ENCODE assay signal across 8 cellular contexts in the genomic region with DNA sequence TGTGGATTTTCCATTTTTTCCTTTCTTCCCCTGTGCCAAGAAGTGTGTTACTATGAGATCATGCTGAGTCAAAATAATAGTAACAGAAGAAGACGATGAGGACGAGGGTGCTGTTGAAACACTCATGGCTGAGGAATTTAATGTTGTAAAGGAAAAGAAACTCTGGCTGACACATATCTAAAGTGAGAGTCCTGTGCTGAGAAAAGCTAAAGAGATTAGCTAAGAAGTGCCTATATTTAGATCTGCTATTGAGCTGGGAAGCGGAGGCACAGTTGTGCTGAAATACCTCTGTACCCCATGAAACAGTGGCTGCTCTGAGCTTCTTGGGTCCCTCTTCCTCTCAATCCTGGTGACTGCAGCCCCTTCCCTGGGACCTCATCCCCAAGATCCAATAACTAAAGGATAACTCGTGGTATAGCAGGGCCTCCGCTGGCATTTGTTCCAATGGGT. TPM values are rescaled to one million over a fixed set of nuclear protein-coding genes. Genes with fewer than 3 reads are reported as not detected.
DNase-seq lines count a peak whose midpoint lies in the region; TF ChIP-seq lines count a peak whose summit lies in the region.

No MANE protein-coding gene starts in this region.

- H3K9ac ChIP-seq in BLaER1 treated with 17β-estradiol and CSF1 and Interleukin-3, amounts not matched to agents 10 nM and 100 nM = peak overlapping the region in 2 of 11 experiments; percentile 56 to 71; a peak in 2 of 22 replicates
- H3K9ac ChIP-seq in duodenal mucosa (ENCODE audit: low read depth in 1 of 2, low read length in 2 of 2) = peak overlapping the region in 1 of 2 donors; percentile 8

- H3K36me3 ChIP-seq in BLaER1 treated with 17β-estradiol and CSF1 and Interleukin-3, amounts not matched to agents 10 nM and 100 nM = no peaks in the 10 kb centered on the region
- H3K36me3 ChIP-seq in duodenal mucosa (ENCODE audit: control insufficient read depth in 1 of 2, insufficient read depth in 2 of 2, low read length in 2 of 2) = no peaks in the 10 kb centered on the region

- peaks cover 0 to 12% (median 0%) of the 10 kb centered on the region in 11 experiments; a peak in 6 of 22 replicates for H4K20me1 ChIP-seq in BLaER1 treated with 17β-estradiol and CSF1 and Interleukin-3, amounts not matched to agents 10 nM and 100 nM

- H3K4me3 ChIP-seq in BLaER1 treated with 17β-estradiol and CSF1 and Interleukin-3, amounts not matched to agents 10 nM and 100 nM = no peak overlapping the region
- H3K4me3 ChIP-seq in duodenal mucosa (ENCODE audit: low read depth in 1 of 2, low read length in 2 of 2) (no peak overlapping the region), skeletal muscle cell (ENCODE audit: low read depth, low read length) (no peak overlapping the region)

- no peaks in the 10 kb centered on the region for H3K9me3 ChIP-seq in BLaER1 treated with 17β-estradiol and CSF1 and Interleukin-3, amounts not matched to agents 10 nM and 100 nM (replicated peaks in 1 of 11)
- no peaks in the 10 kb centered on the region for H3K9me3 ChIP-seq in duodenal mucosa (ENCODE audit: control insufficient read depth in 1 of 2, low read length in 2 of 2)

- H3K27me3 ChIP-seq in BLaER1 treated with 17β-estradiol and CSF1 and Interleukin-3, amounts not matched to agents 10 nM and 100 nM = peaks cover 0 to 41% (median 13%) of the 10 kb centered on the region in 11 experiments; a peak in 11 of 22 replicates
- H3K27me3 ChIP-seq in duodenal mucosa (ENCODE audit: control insufficient read depth in 1 of 2, insufficient read depth in 2 of 2, low read length in 2 of 2) = no peaks in the 10 kb centered on the region

- no peak for TF ChIP-seq CTCF in GM20000 (IDR thresholded peaks at IDR 0.05; ENCODE audit: extremely low read depth, missing control alignments)

- peak; percentile 65 for DNase-seq in GM20000 (ENCODE audit: low spot score)
- DNase-seq in NCI-H226 = peak; percentile 93
- peak; percentile 77 for DNase-seq in skeletal muscle cell (ENCODE audit: low read depth)
- DNase-seq in cerebellum (ENCODE audit: low spot score) = no peak
- no peak for DNase-seq in NCI-H146 (lab: John Stamatoyannopoulos, UW)
- DNase-seq in iPS-NIHi11 (ENCODE audit: low spot score) = no peak

- H3K4me2 ChIP-seq in BLaER1 treated with 17β-estradiol and CSF1 and Interleukin-3, amounts not matched to agents 10 nM and 100 nM = peak overlapping the region; percentile 79 to 92 (median 87)

- H3K4me1 ChIP-seq in BLaER1 treated with 17β-estradiol and CSF1 and Interleukin-3, amounts not matched to agents 10 nM and 100 nM = peaks cover 42 to 70% (median 48%) of the 10 kb centered on the region in 10 experiments
- peaks cover 7 to 17% of the 10 kb centered on the region in 2 donors for H3K4me1 ChIP-seq in duodenal mucosa (ENCODE audit: control insufficient read depth in 1 of 2, insufficient read depth in 2 of 2, low read length in 2 of 2)

- peak overlapping the region in 4 of 11 experiments; percentile 43 to 76 (median 72); a peak in 5 of 22 replicates for H3K27ac ChIP-seq in BLaER1 treated with 17β-estradiol and CSF1 and Interleukin-3, amounts not matched to agents 10 nM and 100 nM
- peak overlapping the region; percentile 36 for H3K27ac ChIP-seq in duodenal mucosa (ENCODE audit: low read depth, low read length)

RNA-seq across cellular contexts. Expression of a gene that starts 1.1 kb away (rescaled TPM):
- 2.4 TPM for total RNA-seq in cerebellum

RNA-seq across cellular contexts. Expression of a gene that starts 4.2 kb away (rescaled TPM):
- 61.2 TPM for total RNA-seq in cerebellum

Comparison
In these comparisons a context has a peak if more than half of its experiments do, and no peak if none do; other contexts are left out.
1. DNase-seq: peak in GM20000 (single experiment), NCI-H226 (single experiment) and skeletal muscle cell (single experiment); none in cerebellum (single experiment), NCI-H146 (single experiment) and iPS-NIHi11 (single experiment).